In the genomic region with DNA sequence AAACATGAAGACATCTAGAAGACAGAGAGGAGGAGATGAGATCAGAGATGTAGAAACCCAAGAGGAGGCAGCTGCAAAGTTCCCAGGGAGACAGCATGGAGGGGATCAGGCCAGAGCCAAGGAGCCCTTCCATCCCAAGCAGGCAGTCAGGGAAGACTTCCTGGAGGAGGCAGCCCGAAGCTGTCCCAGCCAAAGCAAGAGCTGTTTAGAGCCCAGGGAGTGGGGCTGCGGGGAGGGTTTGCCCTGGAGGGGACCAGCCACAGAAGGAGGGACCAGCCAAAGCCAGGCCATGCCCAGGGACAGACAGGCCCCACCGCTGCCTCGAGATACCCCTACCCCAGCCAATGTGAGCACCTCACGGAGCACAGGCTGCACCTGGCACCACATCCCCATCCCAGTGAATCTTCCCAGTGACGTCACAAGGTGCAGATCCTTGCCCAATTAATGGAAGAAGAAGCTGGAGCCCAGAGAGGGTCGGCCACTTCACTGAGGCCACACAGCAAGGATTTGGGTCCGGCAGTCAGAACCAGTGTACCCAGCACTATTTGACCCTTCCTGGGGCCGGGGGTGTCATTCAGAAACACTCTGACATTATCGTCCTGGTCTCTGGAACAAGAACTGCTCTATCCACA, we compare ENCODE assay signal across 26 cellular contexts. TPM values are rescaled to one million over a fixed set of nuclear protein-coding genes. Genes with fewer than 3 reads are reported as not detected.
A peak's percentile ranks its signal among the peaks of the same experiment; 100 is the strongest.
DNase-seq lines count a peak whose midpoint lies in the region; ATAC-seq, FAIRE-seq and TF ChIP-seq lines count a peak whose summit lies in the region.
"Had no signal": no experiment of that assay in that cellular context is flagged by ENCODE, and none has a peak within 500 bp of the region (broad histone marks: within the 10 kb centered on the region; RNA-seq: fewer than 3 reads in every experiment).

No MANE protein-coding gene starts in this region.

- H3K4me2 ChIP-seq in HepG2 (ENCODE audit: low read depth, low read length) (no peak overlapping the region), neural progenitor cell (no peak overlapping the region)
- H3K4me2 ChIP-seq: GM23338 had no signal

- no peak for FAIRE-seq in HepG2 (lab: Jason Lieb, UNC)
- FAIRE-seq: GM12891, GM18507 had no signal

- ATAC-seq in HepG2 (no peak), right lobe of liver (no peak)
- ATAC-seq in central memory CD8-positive, alpha-beta T cell (replicated peaks; ENCODE audit: extremely low read depth, poor library complexity, severe bottlenecking) = no peak
- ATAC-seq: GM23338, HCT116 had no signal

- H3K4me1 ChIP-seq in HepG2 (ENCODE audit: insufficient read depth, low read length) (no peaks in the 10 kb centered on the region), right lobe of liver (no peaks in the 10 kb centered on the region), neural progenitor cell (no peaks in the 10 kb centered on the region)

- H3K27ac Mint-ChIP-seq in central memory CD8-positive, alpha-beta T cell (ENCODE audit: low read depth) = peak overlapping the region; percentile 36
- peak overlapping the region; percentile 10 for H3K27ac Mint-ChIP-seq in neural progenitor cell
- H3K27ac Mint-ChIP-seq: GM23338, H9, HFFc6 had no signal

- H3K9me3 Mint-ChIP-seq in central memory CD8-positive, alpha-beta T cell = peaks cover 3% of the 10 kb centered on the region
- peaks cover 2% of the 10 kb centered on the region for H3K9me3 Mint-ChIP-seq in neural progenitor cell

- H2AFZ ChIP-seq in HepG2 (ENCODE audit: low read length) (no peak overlapping the region), neural progenitor cell (replicated peaks) (no peak overlapping the region)
- H2AFZ ChIP-seq: GM23338 had no signal

- peaks cover 1% of the 10 kb centered on the region for H3K36me3 Mint-ChIP-seq in central memory CD8-positive, alpha-beta T cell (ENCODE audit: insufficient read depth)
- no peaks in the 10 kb centered on the region for H3K36me3 Mint-ChIP-seq in neural progenitor cell
- H3K36me3 Mint-ChIP-seq: CD4-positive, alpha-beta memory T cell had no signal

- TF ChIP-seq POLR2A in HepG2 (IDR thresholded peaks at IDR 0.05; ENCODE audit: insufficient read depth in 1 of 2, low read depth in 2 of 2, low read length in 2 of 2) = no peak
- no peak for TF ChIP-seq POLR2A in right lobe of liver (IDR thresholded peaks at IDR 0.05)

- TF ChIP-seq CTCF in HepG2 (CRISPR knock-in tag; IDR thresholded peaks at IDR 0.05) (no peak), right lobe of liver (IDR thresholded peaks at IDR 0.05) (no peak), neural progenitor cell (IDR thresholded peaks at IDR 0.05) (no peak), brain microvascular endothelial cell (IDR thresholded peaks at IDR 0.05; ENCODE audit: low read depth, low read length, missing control alignments) (no peak)

- H3K27me3 Mint-ChIP-seq in central memory CD8-positive, alpha-beta T cell = peaks cover 44% of the 10 kb centered on the region
- H3K27me3 Mint-ChIP-seq in neural progenitor cell (ENCODE audit: insufficient read depth, low read depth) = peaks cover 11% of the 10 kb centered on the region

- in situ Hi-C loops in HepG2 (cut with HindIII; ENCODE audit: extremely low pct_ligation_motif_present, low pct_unique_long_range_greater_than_20kb) = no loop called here
- in situ Hi-C loops in brain microvascular endothelial cell (cut with HindIII; ENCODE audit: low pct_ligation_motif_present, low sequenced_read_pairs) = no loop called here

- peaks cover 0 to 1% of the 10 kb centered on the region in 2 experiments; a peak in 2 of 5 replicates for H3K27me3 ChIP-seq in HepG2 (ENCODE audit: control insufficient read depth in 1 of 2, insufficient read depth in 2 of 2, low read length in 2 of 2)
- H3K27me3 ChIP-seq in right lobe of liver = no peaks in the 10 kb centered on the region
- H3K27me3 ChIP-seq in neural progenitor cell = no peaks in the 10 kb centered on the region
- no peaks in the 10 kb centered on the region for H3K27me3 ChIP-seq in brain microvascular endothelial cell (replicated peaks)
- no peaks in the 10 kb centered on the region for H3K27me3 ChIP-seq in MG63

- H3K9me3 ChIP-seq in HepG2 (ENCODE audit: low read length) (no peaks in the 10 kb centered on the region), right lobe of liver (no peaks in the 10 kb centered on the region), neural progenitor cell (ENCODE audit: low read depth) (no peaks in the 10 kb centered on the region), MG63 (no peaks in the 10 kb centered on the region)

- no peaks in the 10 kb centered on the region for H3K4me1 Mint-ChIP-seq in central memory CD8-positive, alpha-beta T cell
- H3K4me1 Mint-ChIP-seq in neural progenitor cell = no peaks in the 10 kb centered on the region
- H3K4me1 Mint-ChIP-seq: CD4-positive, alpha-beta memory T cell; GM23338 had no signal

- no peak for TF ChIP-seq RAD21 in HepG2 (CRISPR knock-in tag; IDR thresholded peaks at IDR 0.05)

- H4K20me1 ChIP-seq in HepG2 (ENCODE audit: insufficient read depth, low read length) (no peaks in the 10 kb centered on the region), neural progenitor cell (ENCODE audit: low read depth) (no peaks in the 10 kb centered on the region)

- no peak overlapping the region for H3K4me3 ChIP-seq in HepG2 (replicated peaks in 1 of 3; ENCODE audit: insufficient read depth in 1 of 3, low read depth in 2 of 3, low read length in 3 of 3)
- no peak overlapping the region for H3K4me3 ChIP-seq in right lobe of liver
- H3K4me3 ChIP-seq in neural progenitor cell = no peak overlapping the region
- H3K4me3 ChIP-seq in brain microvascular endothelial cell (ENCODE audit: low read depth, low read length) = no peak overlapping the region
- H3K4me3 ChIP-seq in MG63 = no peak overlapping the region
- H3K4me3 ChIP-seq: GM23338 had no signal

- 7% methylated on average over 3 of the region's 10 CpGs for WGBS in HepG2 (ENCODE audit: low lambda C conversion rate)
- WGBS in right lobe of liver (ENCODE audit: insufficient coverage, low coverage, low lambda C conversion rate, missing lambda C conversion rate) = 67% methylated on average over 6 of the region's 10 CpGs

- POLR2A ChIA-PET in HepG2 (lab: Yijun Ruan, JAX) = no interaction called here

- BruUV-seq in HepG2 (replicated peaks; lab: Mats Ljungman, UMichigan) = no TSS peak

- H3K27ac ChIP-seq in HepG2 (ENCODE audit: extremely low read length, insufficient read depth, low read length) (no peak overlapping the region), right lobe of liver (no peak overlapping the region), neural progenitor cell (no peak overlapping the region), brain microvascular endothelial cell (no peak overlapping the region)

- H3K36me3 ChIP-seq in HepG2 (replicated peaks in 1 of 2; ENCODE audit: control insufficient read depth in 1 of 2, insufficient read depth in 2 of 2, low read length in 2 of 2) (no peaks in the 10 kb centered on the region), right lobe of liver (no peaks in the 10 kb centered on the region), neural progenitor cell (no peaks in the 10 kb centered on the region), brain microvascular endothelial cell (replicated peaks) (no peaks in the 10 kb centered on the region), MG63 (no peaks in the 10 kb centered on the region)

- TF ChIP-seq EP300 in HepG2 (IDR thresholded peaks at IDR 0.05; ENCODE audit: low read depth in 2 of 2, low read length in 2 of 2) (no peak), HepG2 (CRISPR knock-in tag; IDR thresholded peaks at IDR 0.05; ENCODE audit: borderline replicate concordance) (no peak)

- intact Hi-C loops in HepG2 (cut with micrococcal nuclease; ENCODE audit: unreplicated experiment) = no loop called here
- intact Hi-C loops in right lobe of liver (cut with DNase I) = no loop called here

- H3K9ac ChIP-seq in HepG2 (ENCODE audit: insufficient read depth, low read depth, low read length) = no peak overlapping the region
- no peak overlapping the region for H3K9ac ChIP-seq in neural progenitor cell

- no peaks in the 10 kb centered on the region for H3K79me2 ChIP-seq in HepG2 (ENCODE audit: insufficient read depth, low read length)
- no peaks in the 10 kb centered on the region for H3K79me2 ChIP-seq in neural progenitor cell (ENCODE audit: low read depth)

- H3F3A ChIP-seq in neural progenitor cell (ENCODE audit: low read depth) = no peaks in the 10 kb centered on the region

- CTCF ChIA-PET in HepG2 (lab: Yijun Ruan, JAX; ENCODE audit: low intra/inter-chr PET ratio, low total read pairs) = no interaction called here

- DNase-seq in HepG2 (ENCODE audit: low spot score) (no peak), right lobe of liver (no peak), neural progenitor cell (ENCODE audit: low spot score) (no peak), T-helper 9 cell (no peak), brain microvascular endothelial cell (no peak), MG63 (no peak)
- no peak for DNase-seq in central memory CD8-positive, alpha-beta T cell (ENCODE audit: low spot score in 2 of 2)
- DNase-seq: 8988T; C1 segment of cervical spinal cord; Calu3; CD4-positive, alpha-beta memory T cell; COR-L47; DMS53; DMS79 treated with DMSO at 0.1 percent for 48 hours; GF-D8; H9; HFFc6 had no signal

- H3K4me3 Mint-ChIP-seq in central memory CD8-positive, alpha-beta T cell = no peak overlapping the region
- H3K4me3 Mint-ChIP-seq in neural progenitor cell = peak overlapping the region; percentile 6
- H3K4me3 Mint-ChIP-seq: CD4-positive, alpha-beta memory T cell; GM23338; H9; HFFc6 had no signal

RNA-seq across cellular contexts. Expression of a gene that starts 14.1 kb away (rescaled TPM):
- total RNA-seq in HepG2 (2016; rRNA removed; fragmentation: Illumina TruSeq; extraction: Trizol) = not detected in 2 replicates
- total RNA-seq in HepG2 (2016; cell fraction: cytosol; rRNA removed; fragmentation: Illumina TruSeq; extraction: Trizol; ENCODE audit: low read depth) = not detected in 2 replicates
- total RNA-seq in HepG2 (2016; cell fraction: insoluble cytoplasmic fraction; rRNA removed; fragmentation: Illumina TruSeq; extraction: Trizol) = not detected in 2 replicates
- total RNA-seq in HepG2 (2016; cell fraction: membrane; rRNA removed; fragmentation: Illumina TruSeq; extraction: Trizol) = not detected in 2 replicates
- not detected in 2 replicates for total RNA-seq in HepG2 (2016; cell fraction: nucleus; rRNA removed; fragmentation: Illumina TruSeq; extraction: Trizol)
- polyA plus RNA-seq in HepG2 (2011; rRNA removed) = not detected in 2 replicates
- polyA plus RNA-seq in HepG2 (2011; cell fraction: cytosol; rRNA removed) = not detected in 2 replicates
- not detected in 2 replicates for polyA plus RNA-seq in HepG2 (2011; cell fraction: nucleus; rRNA removed)
- not detected in 2 replicates for polyA plus RNA-seq in HepG2 (2012)
- not detected in 2 replicates for polyA plus RNA-seq in HepG2 (2016; cell fraction: cytosol; fragmentation: Illumina TruSeq; extraction: Trizol; ENCODE audit: low read depth)
- polyA plus RNA-seq in HepG2 (2016; cell fraction: insoluble cytoplasmic fraction; fragmentation: Illumina TruSeq; extraction: Trizol; ENCODE audit: low read depth) = not detected in 2 replicates
- polyA plus RNA-seq in HepG2 (2016; cell fraction: membrane; fragmentation: Illumina TruSeq; extraction: Trizol; ENCODE audit: low read depth) = not detected in 2 replicates
- polyA plus RNA-seq in HepG2 (2016; cell fraction: nucleus; fragmentation: Illumina TruSeq; extraction: Trizol; ENCODE audit: insufficient read depth, low read depth) = not detected in 2 replicates
- 0.10 and 7.2 TPM in 2 replicates for polyA minus RNA-seq in HepG2 (2011; rRNA and poly(A)+ RNA removed; ENCODE audit: low replicate concordance)
- polyA minus RNA-seq in HepG2 (2011; cell fraction: cytosol; rRNA and poly(A)+ RNA removed) = not detected in 2 replicates
- polyA minus RNA-seq in HepG2 (2011; cell fraction: nucleus; rRNA and poly(A)+ RNA removed) = not detected in 2 replicates
- total RNA-seq in right lobe of liver = 1 to 10 TPM in 1 of 6 experiments, under 1 TPM in 1, not detected in 4; 0.39 to 6.4 TPM
- total RNA-seq in neural progenitor cell (ENCODE audit: low replicate concordance) = 0.90 and 3.3 TPM in 2 replicates
- total RNA-seq in MG63 (2014; rRNA removed; shearing (Covaris generic); ENCODE audit: low replicate concordance) = 0.07 TPM in 1 of 2 replicates, not detected in the other
- total RNA-seq: A673; CD4-positive, alpha-beta memory T cell; Daoy; G401; H4; H9; HFFc6 had no signal
- polyA plus RNA-seq: BJ; CD4-positive, alpha-beta memory T cell had no signal
